In genomic region chr1:22111620-22112019, GRCh38 we compare ENCODE assay signal across 14 cellular contexts. TPM values are rescaled to one million over a fixed set of nuclear protein-coding genes. Genes with fewer than 3 reads are reported as not detected.
DNase-seq lines count a peak whose midpoint lies in the region; ATAC-seq and TF ChIP-seq lines count a peak whose summit lies in the region.
"Had no signal": no experiment of that assay in that cellular context is flagged by ENCODE, and none has a peak within 500 bp of the region (broad histone marks: within the 10 kb centered on the region; RNA-seq: fewer than 3 reads in every experiment).

No MANE protein-coding gene starts in this region.

- no peaks in the 10 kb centered on the region for H3K36me3 ChIP-seq in aorta (ENCODE audit: control insufficient read depth in 1 of 2, insufficient read depth in 2 of 2, low read length in 1 of 2)

- no peaks in the 10 kb centered on the region for H3K27me3 ChIP-seq in aorta (ENCODE audit: control insufficient read depth in 1 of 2, insufficient read depth in 2 of 2, low read length in 1 of 2)
- H3K27me3 ChIP-seq: BLaER1 treated with 17β-estradiol and CSF1 and Interleukin-3, amounts not matched to agents 10 nM and 100 nM; SJSA1 had no signal

- intact Hi-C loops in aorta (cut with DNase I), result no loop called here

- no peaks in the 10 kb centered on the region for H3K4me1 ChIP-seq in aorta (ENCODE audit: control insufficient read depth in 1 of 2, insufficient read depth in 2 of 2, low read length in 2 of 2)
- H3K4me1 ChIP-seq: SJSA1 had no signal

- no peak overlapping the region for H3K27ac ChIP-seq in aorta (ENCODE audit: low read depth in 1 of 2, low read length in 2 of 2)
- H3K27ac ChIP-seq: BLaER1 treated with 17β-estradiol and CSF1 and Interleukin-3, amounts not matched to agents 10 nM and 100 nM; SJSA1 had no signal

- TF ChIP-seq CTCF in astrocyte of the cerebellum (IDR thresholded peaks at IDR 0.05; ENCODE audit: low read depth, low read length, missing control alignments), result no peak

- H3K9me3 ChIP-seq in aorta (ENCODE audit: control insufficient read depth, low read length), result no peaks in the 10 kb centered on the region
- H3K9me3 ChIP-seq: BLaER1 treated with 17β-estradiol and CSF1 and Interleukin-3, amounts not matched to agents 10 nM and 100 nM; SJSA1 had no signal

- WGBS in aorta, 2 donors, result 59 to 68% methylated on average over 3 of the region's 3 CpGs

- ATAC-seq in aorta (ENCODE audit: low FRiP score) (no peak), GM21529 (IDR thresholded peaks at IDR 0.05; ENCODE audit: unreplicated experiment) (no peak)

- in situ Hi-C loops in astrocyte of the cerebellum (cut with HindIII; ENCODE audit: low sequenced_read_pairs), result loop anchor here (5.0 to 25.0 kb wide), 3 partner anchors 59 to 276 kb away; partner anchors contain the start of gene CDC42

- H3K4me3 ChIP-seq in astrocyte of the cerebellum (ENCODE audit: low read depth, low read length) (no peak overlapping the region), aorta (ENCODE audit: low read length in 2 of 2) (no peak overlapping the region)
- H3K4me3 ChIP-seq: BLaER1 treated with 17β-estradiol and CSF1 and Interleukin-3, amounts not matched to agents 10 nM and 100 nM; SJSA1 had no signal

- DNase-seq in AG08396 (ENCODE audit: low spot score) (peak; percentile 78), HCEC 1CT (peak; percentile 63), astrocyte of the cerebellum (ENCODE audit: low read depth) (peak; percentile 20), iris pigment epithelial cell (ENCODE audit: low read depth) (peak; percentile 70), aorta (no peak), cortex of kidney (lab: John Stamatoyannopoulos, UW) (no peak), NCI-H2227 (lab: John Stamatoyannopoulos, UW; ENCODE audit: unreplicated experiment) (no peak)
- DNase-seq: activated naive CD8-positive, alpha-beta T cell treated with anti-CD3 and anti-CD28 coated beads, Interleukin-2, amount 10 ng/mL, durations not matched to agents 7 days and 5 days; mammary epithelial cell; NCI-H2029 treated with DMSO at 0.1 percent for 48 hours; stimulated activated CD4-positive, alpha-beta T cell treated with anti-CD3 and anti-CD28 coated beads, Interleukin-4, amount 100 ng/mL, for 4 hours had no signal

RNA-seq across cellular contexts. Expression of gene WNT4, which starts 31.3 kb away (rescaled TPM):
- total RNA-seq in aorta, result not detected
- polyA plus RNA-seq in aorta, result not detected
- total RNA-seq: activated naive CD8-positive, alpha-beta T cell treated with anti-CD3 and anti-CD28 coated beads, Interleukin-2, amount 10 ng/mL, durations not matched to agents 7 days and 5 days; SJSA1 had no signal

RNA-seq across cellular contexts. Expression of gene CDC42, which starts 59.1 kb away (rescaled TPM):
- total RNA-seq in aorta, result 100 to 1,000 TPM; 203 to 211 TPM
- 100 to 1,000 TPM; 123 to 176 TPM for polyA plus RNA-seq in aorta

Comparison
In these comparisons a context has a peak if more than half of its experiments do, and no peak if none do; other contexts are left out.
1. DNase-seq: peak in AG08396 (single experiment), HCEC 1CT (single experiment), astrocyte of the cerebellum (single experiment) and iris pigment epithelial cell (single experiment); none in aorta (0 of 2), cortex of kidney (single experiment) and NCI-H2227 (single experiment).